In the genomic region with DNA sequence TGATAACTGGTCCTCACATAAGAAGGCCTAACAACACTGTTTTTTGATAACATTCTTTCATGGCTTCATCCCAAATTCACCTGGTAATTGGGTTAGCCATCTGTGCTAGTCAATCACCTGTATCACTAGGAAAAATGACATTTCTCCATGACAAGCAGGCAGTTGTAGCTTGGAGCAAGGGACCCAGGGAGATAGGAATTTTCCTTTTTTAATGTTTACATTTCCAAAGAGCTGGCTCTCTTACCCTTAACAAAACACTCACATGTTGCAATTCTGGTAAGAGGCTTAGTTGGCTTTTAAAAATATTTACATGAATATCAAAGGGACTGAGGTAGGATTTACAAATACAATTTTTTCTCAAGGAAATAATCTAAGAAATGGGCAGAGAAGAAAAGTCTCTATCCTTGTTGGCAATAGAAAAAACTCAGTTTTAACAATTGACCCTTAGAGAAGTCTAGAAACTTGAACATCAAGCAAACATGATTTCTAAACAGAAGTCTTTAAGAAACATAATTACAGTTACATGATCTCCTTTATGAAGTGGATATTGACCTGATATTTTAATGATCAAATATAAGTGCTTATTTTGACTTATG, we compare ENCODE assay signal across 14 cellular contexts. TPM values are rescaled to one million over a fixed set of nuclear protein-coding genes. Genes with fewer than 3 reads are reported as not detected.
DNase-seq lines count a peak whose midpoint lies in the region; ATAC-seq, FAIRE-seq and TF ChIP-seq lines count a peak whose summit lies in the region.
"Had no signal": no experiment of that assay in that cellular context is flagged by ENCODE, and none has a peak within 500 bp of the region (broad histone marks: within the 10 kb centered on the region; RNA-seq: fewer than 3 reads in every experiment).

No MANE protein-coding gene starts in this region.

- no peak for TF ChIP-seq CTCF in Caco-2 (IDR thresholded peaks at IDR 0.05; ENCODE audit: insufficient read depth in 1 of 2, low read depth in 1 of 2, low read length in 1 of 2, severe bottlenecking in 1 of 2, unreplicated experiment in 1 of 2)
- TF ChIP-seq CTCF in astrocyte (IDR thresholded peaks at IDR 0.05; ENCODE audit: insufficient read depth, low read depth, low read length), result no peak

- H3K36me3 ChIP-seq in Caco-2 (ENCODE audit: control insufficient read depth, insufficient read depth, low read length) (no peaks in the 10 kb centered on the region; the same call in 1 of the 2 replicates), astrocyte (ENCODE audit: insufficient read depth, low read length) (no peaks in the 10 kb centered on the region), skeletal muscle satellite cell (ENCODE audit: insufficient read depth, low read length) (no peaks in the 10 kb centered on the region)
- H3K36me3 ChIP-seq in CD8-positive, alpha-beta memory T cell (ENCODE audit: insufficient read depth, low read length), result no peaks in the 10 kb centered on the region
- H3K36me3 ChIP-seq: BLaER1 treated with 17β-estradiol and CSF1 and Interleukin-3, amounts not matched to agents 10 nM and 100 nM had no signal

- no peak for FAIRE-seq in astrocyte (lab: Jason Lieb, UNC)
- FAIRE-seq: TTC549 had no signal

- no peak overlapping the region for H2AFZ ChIP-seq in astrocyte (ENCODE audit: low read depth, low read length)

- H3K9me3 Mint-ChIP-seq in Caco-2 (ENCODE audit: unreplicated experiment) (peaks cover 9% of the 10 kb centered on the region), astrocyte (ENCODE audit: unreplicated experiment) (no peaks in the 10 kb centered on the region)
- H3K9me3 Mint-ChIP-seq in CD8-positive, alpha-beta memory T cell, result no peaks in the 10 kb centered on the region
- H3K9me3 Mint-ChIP-seq: stimulated activated naive CD8-positive, alpha-beta T cell treated with anti-CD3 and anti-CD28 coated beads, Interleukin-15, amount 100 ng/mL, for 72 hours had no signal

- peak overlapping the region; percentile 8 for H3K27ac ChIP-seq in astrocyte (ENCODE audit: low read depth, low read length)
- no peak overlapping the region for H3K27ac ChIP-seq in CD8-positive, alpha-beta memory T cell (ENCODE audit: low read depth, low read length)
- H3K27ac ChIP-seq: BLaER1 treated with 17β-estradiol and CSF1 and Interleukin-3, amounts not matched to agents 10 nM and 100 nM had no signal

- TSS peak; percentile 95 for BruUV-seq in Caco-2 (replicated peaks; lab: Mats Ljungman, UMichigan)

- no peak overlapping the region for H3K4me3 ChIP-seq in Caco-2 (ENCODE audit: low read depth, low read length)
- no peak overlapping the region for H3K4me3 ChIP-seq in astrocyte (ENCODE audit: insufficient read depth, low read depth, low read length)
- peak overlapping the region; percentile 30 for H3K4me3 ChIP-seq in skeletal muscle satellite cell (ENCODE audit: low read length)
- no peak overlapping the region for H3K4me3 ChIP-seq in CD8-positive, alpha-beta memory T cell (ENCODE audit: low read length)
- H3K4me3 ChIP-seq: BLaER1 treated with 17β-estradiol and CSF1 and Interleukin-3, amounts not matched to agents 10 nM and 100 nM had no signal

- H3K4me1 ChIP-seq in Caco-2 (peaks cover 57% of the 10 kb centered on the region), astrocyte (ENCODE audit: insufficient read depth, low read length) (peaks cover 2% of the 10 kb centered on the region), skeletal muscle satellite cell (ENCODE audit: control insufficient read depth, insufficient read depth, low read length) (peaks cover 55% of the 10 kb centered on the region)
- no peaks in the 10 kb centered on the region for H3K4me1 ChIP-seq in CD8-positive, alpha-beta memory T cell (ENCODE audit: insufficient read depth, low read length)

- CTCF ChIA-PET in Caco-2 (lab: Charles Lee), result interaction anchor here (1.4 kb wide), 1 partner anchor 97 kb away, joined by 5 read pairs; no protein-coding TSS in a partner anchor
- CTCF ChIA-PET in CD8-positive, alpha-beta memory T cell (lab: Charles Lee), result no interaction called here

- DNase-seq in Caco-2, result peak in 1 of 2 experiments; percentile 29
- DNase-seq in astrocyte (ENCODE audit: low read depth), result no peak
- peak; percentile 13 for DNase-seq in hepatic stellate cell (ENCODE audit: low spot score)
- DNase-seq in iPS-NIHi7 (ENCODE audit: extremely low spot score), result no peak
- DNase-seq in activated T-cell treated with anti-CD3 and anti-CD28 coated beads, Interleukin-2, amount 50 U/mL, for 1 hour, result no peak
- no peak for DNase-seq in CD8-positive, alpha-beta memory T cell
- DNase-seq: activated CD8-positive, alpha-beta memory T cell treated with anti-CD3 and anti-CD28 coated beads, Interleukin-2, amount 50 U/mL, for 48 hours; GF-D8; stimulated activated CD4-positive, alpha-beta T cell treated with anti-CD3 and anti-CD28 coated beads, Interleukin-2, amount 100 ng/mL, for 48 hours; stimulated activated naive CD8-positive, alpha-beta T cell treated with anti-CD3 and anti-CD28 coated beads, Interleukin-15, amount 100 ng/mL, for 72 hours had no signal

- no peaks in the 10 kb centered on the region for H3K79me2 ChIP-seq in astrocyte (ENCODE audit: insufficient read depth, low read length)

- no peaks in the 10 kb centered on the region for H3K27me3 Mint-ChIP-seq in Caco-2 (ENCODE audit: insufficient read depth, unreplicated experiment)
- peaks cover 3% of the 10 kb centered on the region for H3K27me3 Mint-ChIP-seq in astrocyte (ENCODE audit: low read depth, unreplicated experiment)
- H3K27me3 Mint-ChIP-seq in CD8-positive, alpha-beta memory T cell, result peaks cover 0 to 13% of the 10 kb centered on the region in 2 donors
- H3K27me3 Mint-ChIP-seq: stimulated activated naive CD8-positive, alpha-beta T cell treated with anti-CD3 and anti-CD28 coated beads, Interleukin-15, amount 100 ng/mL, for 72 hours had no signal

- POLR2A ChIA-PET in Caco-2 (lab: Charles Lee), result interaction anchor here (0.6 kb wide), 1 partner anchor 1199 kb away, joined by 11 read pairs; no protein-coding TSS in a partner anchor
- POLR2A ChIA-PET in CD8-positive, alpha-beta memory T cell (lab: Charles Lee), result no interaction called here

- no peak overlapping the region for H3K4me3 Mint-ChIP-seq in Caco-2 (ENCODE audit: unreplicated experiment)
- no peak overlapping the region for H3K4me3 Mint-ChIP-seq in astrocyte (ENCODE audit: unreplicated experiment)
- no peak overlapping the region for H3K4me3 Mint-ChIP-seq in CD8-positive, alpha-beta memory T cell
- H3K4me3 Mint-ChIP-seq: stimulated activated naive CD8-positive, alpha-beta T cell treated with anti-CD3 and anti-CD28 coated beads, Interleukin-15, amount 100 ng/mL, for 72 hours had no signal

- H3K27me3 ChIP-seq in Caco-2 (replicated peaks; ENCODE audit: control insufficient read depth, insufficient read depth, low read length) (no peaks in the 10 kb centered on the region), astrocyte (ENCODE audit: insufficient read depth, low read length) (no peaks in the 10 kb centered on the region), skeletal muscle satellite cell (ENCODE audit: control insufficient read depth, insufficient read depth, low read length) (no peaks in the 10 kb centered on the region)
- H3K27me3 ChIP-seq in CD8-positive, alpha-beta memory T cell (ENCODE audit: insufficient read depth, low read length, poor library complexity, severe bottlenecking), result no peaks in the 10 kb centered on the region
- H3K27me3 ChIP-seq: BLaER1 treated with 17β-estradiol and CSF1 and Interleukin-3, amounts not matched to agents 10 nM and 100 nM had no signal

- peaks cover 5% of the 10 kb centered on the region for H3K36me3 Mint-ChIP-seq in Caco-2 (ENCODE audit: insufficient read depth, unreplicated experiment)
- H3K36me3 Mint-ChIP-seq in astrocyte (ENCODE audit: low read depth, unreplicated experiment), result no peaks in the 10 kb centered on the region
- no peaks in the 10 kb centered on the region for H3K36me3 Mint-ChIP-seq in CD8-positive, alpha-beta memory T cell

- ATAC-seq in HG02970 (IDR thresholded peaks at IDR 0.05; ENCODE audit: low FRiP score, unreplicated experiment), result no peak
- ATAC-seq: stimulated activated naive CD8-positive, alpha-beta T cell treated with anti-CD3 and anti-CD28 coated beads, Interleukin-15, amount 100 ng/mL, for 72 hours had no signal

- H3K4me2 ChIP-seq in astrocyte (ENCODE audit: low read length) (no peak overlapping the region), skeletal muscle satellite cell (ENCODE audit: low read length) (peak overlapping the region; percentile 55)
- H3K4me2 ChIP-seq: BLaER1 treated with 17β-estradiol and CSF1 and Interleukin-3, amounts not matched to agents 10 nM and 100 nM had no signal

- intact Hi-C loops in Caco-2 (cut with micrococcal nuclease; ENCODE audit: unreplicated experiment), result loop anchor here (2.0 kb wide), 1 partner anchor 36 kb away; no protein-coding TSS in a partner anchor

- H3K9me3 ChIP-seq in Caco-2, result no peaks in the 10 kb centered on the region
- H3K9me3 ChIP-seq in astrocyte (ENCODE audit: insufficient read depth, low read depth, low read length), result no peaks in the 10 kb centered on the region
- no peaks in the 10 kb centered on the region for H3K9me3 ChIP-seq in skeletal muscle satellite cell (replicated peaks; ENCODE audit: low read length)
- no peaks in the 10 kb centered on the region for H3K9me3 ChIP-seq in CD8-positive, alpha-beta memory T cell (ENCODE audit: low read length)

- H3K4me1 Mint-ChIP-seq in Caco-2 (ENCODE audit: low read depth, unreplicated experiment) (peaks cover 48% of the 10 kb centered on the region), astrocyte (ENCODE audit: low read depth, unreplicated experiment) (peaks cover 10% of the 10 kb centered on the region)
- no peaks in the 10 kb centered on the region for H3K4me1 Mint-ChIP-seq in CD8-positive, alpha-beta memory T cell
- H3K4me1 Mint-ChIP-seq: stimulated activated naive CD8-positive, alpha-beta T cell treated with anti-CD3 and anti-CD28 coated beads, Interleukin-15, amount 100 ng/mL, for 72 hours had no signal

- no peaks in the 10 kb centered on the region for H4K20me1 ChIP-seq in astrocyte (ENCODE audit: insufficient read depth, low read length)
- H4K20me1 ChIP-seq: BLaER1 treated with 17β-estradiol and CSF1 and Interleukin-3, amounts not matched to agents 10 nM and 100 nM had no signal

- no peak overlapping the region for H3K9ac ChIP-seq in astrocyte (ENCODE audit: low read length)
- H3K9ac ChIP-seq in skeletal muscle satellite cell (ENCODE audit: low read depth, low read length), result peak overlapping the region; percentile 66
- H3K9ac ChIP-seq: BLaER1 treated with 17β-estradiol and CSF1 and Interleukin-3, amounts not matched to agents 10 nM and 100 nM had no signal

- peak overlapping the region; percentile 85 for H3K27ac Mint-ChIP-seq in Caco-2 (ENCODE audit: unreplicated experiment)
- no peak overlapping the region for H3K27ac Mint-ChIP-seq in astrocyte (ENCODE audit: unreplicated experiment)
- no peak overlapping the region for H3K27ac Mint-ChIP-seq in CD8-positive, alpha-beta memory T cell

RNA-seq across cellular contexts. Expression of a gene that starts 16.1 kb away (rescaled TPM):
- total RNA-seq in Caco-2 (2022) (27.1 and 28.4 TPM in 2 replicates), astrocyte (0.60 and 1.3 TPM in 2 replicates)
- 206 and 221 TPM in 2 replicates for total RNA-seq in skeletal muscle satellite cell (2012; rRNA removed)
- total RNA-seq in CD8-positive, alpha-beta memory T cell, result under 1 TPM; 0.22 to 0.24 TPM
- polyA plus RNA-seq in CD8-positive, alpha-beta memory T cell, result not detected

RNA-seq across cellular contexts. Expression of a gene that starts 56.5 kb away (rescaled TPM):
- total RNA-seq in Caco-2 (2022) (28.8 and 41.7 TPM in 2 replicates), astrocyte (0.41 TPM in 1 of 2 replicates, not detected in the other)
- 60.6 and 92.0 TPM in 2 replicates for total RNA-seq in skeletal muscle satellite cell (2012; rRNA removed)
- total RNA-seq in CD8-positive, alpha-beta memory T cell, result not detected
- polyA plus RNA-seq in CD8-positive, alpha-beta memory T cell, result not detected

Comparison
In these comparisons a context has a peak if more than half of its experiments do, and no peak if none do; other contexts are left out.
1. RNA of a gene that starts 16.1 kb away (total RNA-seq): 27.1 to 28.4 TPM in Caco-2; 0.60 to 1.3 TPM in astrocyte and 0.22 to 0.24 TPM in CD8-positive, alpha-beta memory T cell; every median in the first group is over 10 times any median in the second.
2. RNA of a gene that starts 56.5 kb away (total RNA-seq): 28.8 to 41.7 TPM in Caco-2; 0.41 TPM in astrocyte and not detected in CD8-positive, alpha-beta memory T cell; every median in the first group is over 10 times any median in the second.